1 cellular context compared by ENCODE assay signal in genomic region chr10:93893646-93894515, GRCh38.
A peak's percentile ranks its signal among the peaks of the same experiment; 100 is the strongest.
TF ChIP-seq lines count a peak whose summit lies in the region.

Gene SLC35G1, plus strand, starts transcription at chr10:93893978. Its CDS starts 56 bp downstream, at chr10:93894034.

TF ChIP-seq in K562, 482 proteins besides CTCF, POLR2A, EP300 and RAD21 (continued from another document and continues in another):
- TF ChIP-seq, protein P1, sequence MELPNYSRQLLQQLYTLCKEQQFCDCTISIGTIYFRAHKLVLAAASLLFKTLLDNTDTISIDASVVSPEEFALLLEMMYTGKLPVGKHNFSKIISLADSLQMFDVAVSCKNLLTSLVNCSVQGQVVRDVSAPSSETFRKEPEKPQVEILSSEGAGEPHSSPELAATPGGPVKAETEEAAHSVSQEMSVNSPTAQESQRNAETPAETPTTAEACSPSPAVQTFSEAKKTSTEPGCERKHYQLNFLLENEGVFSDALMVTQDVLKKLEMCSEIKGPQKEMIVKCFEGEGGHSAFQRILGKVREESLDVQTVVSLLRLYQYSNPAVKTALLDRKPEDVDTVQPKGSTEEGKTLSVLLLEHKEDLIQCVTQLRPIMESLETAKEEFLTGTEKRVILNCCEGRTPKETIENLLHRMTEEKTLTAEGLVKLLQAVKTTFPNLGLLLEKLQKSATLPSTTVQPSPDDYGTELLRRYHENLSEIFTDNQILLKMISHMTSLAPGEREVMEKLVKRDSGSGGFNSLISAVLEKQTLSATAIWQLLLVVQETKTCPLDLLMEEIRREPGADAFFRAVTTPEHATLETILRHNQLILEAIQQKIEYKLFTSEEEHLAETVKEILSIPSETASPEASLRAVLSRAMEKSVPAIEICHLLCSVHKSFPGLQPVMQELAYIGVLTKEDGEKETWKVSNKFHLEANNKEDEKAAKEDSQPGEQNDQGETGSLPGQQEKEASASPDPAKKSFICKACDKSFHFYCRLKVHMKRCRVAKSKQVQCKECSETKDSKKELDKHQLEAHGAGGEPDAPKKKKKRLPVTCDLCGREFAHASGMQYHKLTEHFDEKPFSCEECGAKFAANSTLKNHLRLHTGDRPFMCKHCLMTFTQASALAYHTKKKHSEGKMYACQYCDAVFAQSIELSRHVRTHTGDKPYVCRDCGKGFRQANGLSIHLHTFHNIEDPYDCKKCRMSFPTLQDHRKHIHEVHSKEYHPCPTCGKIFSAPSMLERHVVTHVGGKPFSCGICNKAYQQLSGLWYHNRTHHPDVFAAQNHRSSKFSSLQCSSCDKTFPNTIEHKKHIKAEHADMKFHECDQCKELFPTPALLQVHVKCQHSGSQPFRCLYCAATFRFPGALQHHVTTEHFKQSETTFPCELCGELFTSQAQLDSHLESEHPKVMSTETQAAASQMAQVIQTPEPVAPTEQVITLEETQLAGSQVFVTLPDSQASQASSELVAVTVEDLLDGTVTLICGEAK (IDR thresholded peaks at IDR 0.05): peak; percentile 18; the same call in 1 of the 2 replicates
- TF ChIP-seq, protein P1 (CRISPR knock-in tag; IDR thresholded peaks at IDR 0.05): no peak
- TF ChIP-seq, protein P2, sequence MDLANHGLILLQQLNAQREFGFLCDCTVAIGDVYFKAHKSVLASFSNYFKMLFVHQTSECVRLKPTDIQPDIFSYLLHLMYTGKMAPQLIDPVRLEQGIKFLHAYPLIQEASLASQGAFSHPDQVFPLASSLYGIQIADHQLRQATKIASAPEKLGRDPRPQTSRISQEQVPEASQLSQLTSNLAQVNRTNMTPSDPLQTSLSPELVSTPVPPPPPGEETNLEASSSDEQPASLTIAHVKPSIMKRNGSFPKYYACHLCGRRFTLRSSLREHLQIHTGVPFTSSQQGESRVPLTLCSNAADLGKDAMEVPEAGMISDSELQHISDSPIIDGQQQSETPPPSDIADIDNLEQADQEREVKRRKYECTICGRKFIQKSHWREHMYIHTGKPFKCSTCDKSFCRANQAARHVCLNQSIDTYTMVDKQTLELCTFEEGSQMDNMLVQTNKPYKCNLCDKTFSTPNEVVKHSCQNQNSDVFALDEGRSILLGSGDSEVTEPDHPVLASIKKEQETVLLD (IDR thresholded peaks at IDR 0.05): peak; percentile 77; the same call in 1 of the 2 replicates
- TF ChIP-seq ZNF57 (CRISPR knock-in tag; IDR thresholded peaks at IDR 0.05) (no peak), MEIS2 (IDR thresholded peaks at IDR 0.05; ENCODE audit: partially characterized antibody) (peak; percentile 69), TAF1 (IDR thresholded peaks at IDR 0.05; ENCODE audit: control insufficient read depth, extremely low read depth, insufficient read depth, low read length, severe bottlenecking) (peak; percentile 49), HDAC1 (IDR thresholded peaks at IDR 0.05) (peak in 1 of 2 experiments; percentile 7; a peak in 1 of 4 replicates), ZNF584 (CRISPR knock-in tag; IDR thresholded peaks at IDR 0.05; ENCODE audit: low read depth) (no peak), MCM7 (IDR thresholded peaks at IDR 0.05) (no peak), CREM (IDR thresholded peaks at IDR 0.05; ENCODE audit: low read depth) (no peak), MCM2 (IDR thresholded peaks at IDR 0.05; ENCODE audit: low read depth) (no peak), YY1 (IDR thresholded peaks at IDR 0.05; ENCODE audit: borderline replicate concordance in 1 of 3, control insufficient read depth in 1 of 3, extremely low read depth in 1 of 3, insufficient read depth in 3 of 3, insufficient read length in 1 of 3, insufficient replicate concordance in 2 of 3, low read depth in 1 of 3, low read length in 2 of 3) (peak in 2 of 3 experiments; percentile 75 to 83), ADNP (tag; IDR thresholded peaks at IDR 0.05) (no peak), RBFOX2 (IDR thresholded peaks at IDR 0.05; ENCODE audit: low read depth, low read length) (peak; percentile 87), GTF2A2 (tag; IDR thresholded peaks at IDR 0.05) (no peak), SMARCC2 (IDR thresholded peaks at IDR 0.05; ENCODE audit: low read depth) (no peak), ZNF143 (CRISPR knock-in tag; IDR thresholded peaks at IDR 0.05) (no peak), HDAC6 (IDR thresholded peaks at IDR 0.05; ENCODE audit: low read depth, low read length) (no peak), CHD2 (IDR thresholded peaks at IDR 0.05; ENCODE audit: low read depth, low read length) (0 out of 2 replicates have a peak, but pooled peaks have one; percentile 9), POLR3G (IDR thresholded peaks at IDR 0.05; ENCODE audit: extremely low read depth, insufficient read length, insufficient replicate concordance) (no peak), TBP (optimal IDR thresholded peaks at IDR 0.05; ENCODE audit: low read depth, low read length) (peak; percentile 49), PHF20 (IDR thresholded peaks at IDR 0.05; ENCODE audit: partially characterized antibody) (peak; percentile 5), NR3C1 (CRISPR knock-in tag; IDR thresholded peaks at IDR 0.05) (no peak), EP400 (IDR thresholded peaks at IDR 0.05) (peak; percentile 10; the same call in 1 of the 2 replicates), ZNF224 (CRISPR knock-in tag; IDR thresholded peaks at IDR 0.05) (no peak), MYC (IDR thresholded peaks at IDR 0.05; ENCODE audit: low read depth, low read length) (0 out of 2 replicates have a peak, but pooled peaks have one; percentile 27), MYC (CRISPR knock-in tag; IDR thresholded peaks at IDR 0.05; ENCODE audit: borderline replicate concordance, low read depth) (no peak), L3MBTL2 (IDR thresholded peaks at IDR 0.05) (peak; percentile 85), STAT5B (CRISPR knock-in tag; IDR thresholded peaks at IDR 0.05) (no peak), PTRF (tag; IDR thresholded peaks at IDR 0.05) (no peak), NR2C1 (IDR thresholded peaks at IDR 0.05) (no peak), NR2C1 (tag; IDR thresholded peaks at IDR 0.05) (no peak), GABPA (tag; conservative IDR thresholded peaks at IDR 0.05; ENCODE audit: low read depth) (0 out of 2 replicates have a peak, but pooled peaks have one; percentile 33), CREB5 (CRISPR knock-in tag; IDR thresholded peaks at IDR 0.05) (no peak), SOX6 (IDR thresholded peaks at IDR 0.05) (no peak), RCOR1 (IDR thresholded peaks at IDR 0.05; ENCODE audit: borderline replicate concordance in 1 of 2, low read depth in 2 of 2, low read length in 2 of 2) (0 out of 4 replicates have a peak, but pooled peaks of 1 of the 2 experiments have one; percentile 9), POLR2G (IDR thresholded peaks at IDR 0.05; ENCODE audit: low read depth, low read length) (peak; percentile 94), ZZZ3 (IDR thresholded peaks at IDR 0.05) (no peak), POLR2B (IDR thresholded peaks at IDR 0.05; ENCODE audit: low read depth, partially characterized antibody) (peak; percentile 45), SMAD4 (CRISPR knock-in tag; conservative IDR thresholded peaks at IDR 0.05) (peak; percentile 88), PHF8 (IDR thresholded peaks at IDR 0.05; ENCODE audit: borderline replicate concordance, low read length) (peak; percentile 94; the same call in 1 of the 2 replicates), SIN3A (IDR thresholded peaks at IDR 0.05; ENCODE audit: borderline replicate concordance in 2 of 2, control insufficient read depth in 1 of 2, low read depth in 2 of 2, low read length in 2 of 2) (peak; percentile 29 to 38; a peak in 1 of 4 replicates), ELF1 (tag; IDR thresholded peaks at IDR 0.05) (0 out of 2 replicates have a peak, but pooled peaks have one; percentile 26), KLF10 (CRISPR knock-in tag; IDR thresholded peaks at IDR 0.05) (no peak), RBBP5 (IDR thresholded peaks at IDR 0.05; ENCODE audit: borderline replicate concordance, insufficient read depth, low read length, poor library complexity, severe bottlenecking) (peak; percentile 91)
- TF ChIP-seq, protein P3, sequence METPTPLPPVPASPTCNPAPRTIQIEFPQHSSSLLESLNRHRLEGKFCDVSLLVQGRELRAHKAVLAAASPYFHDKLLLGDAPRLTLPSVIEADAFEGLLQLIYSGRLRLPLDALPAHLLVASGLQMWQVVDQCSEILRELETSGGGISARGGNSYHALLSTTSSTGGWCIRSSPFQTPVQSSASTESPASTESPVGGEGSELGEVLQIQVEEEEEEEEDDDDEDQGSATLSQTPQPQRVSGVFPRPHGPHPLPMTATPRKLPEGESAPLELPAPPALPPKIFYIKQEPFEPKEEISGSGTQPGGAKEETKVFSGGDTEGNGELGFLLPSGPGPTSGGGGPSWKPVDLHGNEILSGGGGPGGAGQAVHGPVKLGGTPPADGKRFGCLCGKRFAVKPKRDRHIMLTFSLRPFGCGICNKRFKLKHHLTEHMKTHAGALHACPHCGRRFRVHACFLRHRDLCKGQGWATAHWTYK (CRISPR knock-in tag; IDR thresholded peaks at IDR 0.05): peak; percentile 55; the same call in 1 of the 2 replicates
- TF ChIP-seq, protein P4, sequence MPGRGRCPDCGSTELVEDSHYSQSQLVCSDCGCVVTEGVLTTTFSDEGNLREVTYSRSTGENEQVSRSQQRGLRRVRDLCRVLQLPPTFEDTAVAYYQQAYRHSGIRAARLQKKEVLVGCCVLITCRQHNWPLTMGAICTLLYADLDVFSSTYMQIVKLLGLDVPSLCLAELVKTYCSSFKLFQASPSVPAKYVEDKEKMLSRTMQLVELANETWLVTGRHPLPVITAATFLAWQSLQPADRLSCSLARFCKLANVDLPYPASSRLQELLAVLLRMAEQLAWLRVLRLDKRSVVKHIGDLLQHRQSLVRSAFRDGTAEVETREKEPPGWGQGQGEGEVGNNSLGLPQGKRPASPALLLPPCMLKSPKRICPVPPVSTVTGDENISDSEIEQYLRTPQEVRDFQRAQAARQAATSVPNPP (IDR thresholded peaks at IDR 0.05; ENCODE audit: borderline replicate concordance, insufficient read depth, insufficient read length): no peak
- TF ChIP-seq, protein P5, sequence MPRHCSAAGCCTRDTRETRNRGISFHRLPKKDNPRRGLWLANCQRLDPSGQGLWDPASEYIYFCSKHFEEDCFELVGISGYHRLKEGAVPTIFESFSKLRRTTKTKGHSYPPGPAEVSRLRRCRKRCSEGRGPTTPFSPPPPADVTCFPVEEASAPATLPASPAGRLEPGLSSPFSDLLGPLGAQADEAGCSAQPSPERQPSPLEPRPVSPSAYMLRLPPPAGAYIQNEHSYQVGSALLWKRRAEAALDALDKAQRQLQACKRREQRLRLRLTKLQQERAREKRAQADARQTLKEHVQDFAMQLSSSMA (CRISPR knock-in tag; IDR thresholded peaks at IDR 0.05): 0 out of 2 replicates have a peak, but pooled peaks have one; percentile 38
- TF ChIP-seq, protein P6, sequence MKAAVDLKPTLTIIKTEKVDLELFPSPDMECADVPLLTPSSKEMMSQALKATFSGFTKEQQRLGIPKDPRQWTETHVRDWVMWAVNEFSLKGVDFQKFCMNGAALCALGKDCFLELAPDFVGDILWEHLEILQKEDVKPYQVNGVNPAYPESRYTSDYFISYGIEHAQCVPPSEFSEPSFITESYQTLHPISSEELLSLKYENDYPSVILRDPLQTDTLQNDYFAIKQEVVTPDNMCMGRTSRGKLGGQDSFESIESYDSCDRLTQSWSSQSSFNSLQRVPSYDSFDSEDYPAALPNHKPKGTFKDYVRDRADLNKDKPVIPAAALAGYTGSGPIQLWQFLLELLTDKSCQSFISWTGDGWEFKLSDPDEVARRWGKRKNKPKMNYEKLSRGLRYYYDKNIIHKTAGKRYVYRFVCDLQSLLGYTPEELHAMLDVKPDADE (conservative IDR thresholded peaks at IDR 0.05; ENCODE audit: control insufficient read depth, low read depth, low read length): peak; percentile 65
- TF ChIP-seq, protein P7, sequence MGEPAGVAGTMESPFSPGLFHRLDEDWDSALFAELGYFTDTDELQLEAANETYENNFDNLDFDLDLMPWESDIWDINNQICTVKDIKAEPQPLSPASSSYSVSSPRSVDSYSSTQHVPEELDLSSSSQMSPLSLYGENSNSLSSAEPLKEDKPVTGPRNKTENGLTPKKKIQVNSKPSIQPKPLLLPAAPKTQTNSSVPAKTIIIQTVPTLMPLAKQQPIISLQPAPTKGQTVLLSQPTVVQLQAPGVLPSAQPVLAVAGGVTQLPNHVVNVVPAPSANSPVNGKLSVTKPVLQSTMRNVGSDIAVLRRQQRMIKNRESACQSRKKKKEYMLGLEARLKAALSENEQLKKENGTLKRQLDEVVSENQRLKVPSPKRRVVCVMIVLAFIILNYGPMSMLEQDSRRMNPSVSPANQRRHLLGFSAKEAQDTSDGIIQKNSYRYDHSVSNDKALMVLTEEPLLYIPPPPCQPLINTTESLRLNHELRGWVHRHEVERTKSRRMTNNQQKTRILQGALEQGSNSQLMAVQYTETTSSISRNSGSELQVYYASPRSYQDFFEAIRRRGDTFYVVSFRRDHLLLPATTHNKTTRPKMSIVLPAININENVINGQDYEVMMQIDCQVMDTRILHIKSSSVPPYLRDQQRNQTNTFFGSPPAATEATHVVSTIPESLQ (CRISPR knock-in tag; IDR thresholded peaks at IDR 0.05): 0 out of 2 replicates have a peak, but pooled peaks have one; percentile 37
